ENCODE assay signal across 8 cellular contexts in genomic region chr16:29994613-29995329, GRCh38. TPM values are rescaled to one million over a fixed set of nuclear protein-coding genes. Genes with fewer than 3 reads are reported as not detected.
DNase-seq lines count a peak whose midpoint lies in the region; ATAC-seq and TF ChIP-seq lines count a peak whose summit lies in the region.

No MANE protein-coding gene starts in this region.

- WGBS in mammary epithelial cell (ENCODE audit: low coverage, missing lambda C conversion rate), result 4% methylated on average over 9 of the region's 24 CpGs

- in situ Hi-C loops in mammary epithelial cell (cut with MboI; ENCODE audit: low sequenced_read_pairs in 2 of 2), result no loop called here

- H3K27me3 ChIP-seq in Peyer's patch (no peaks in the 10 kb centered on the region), mammary epithelial cell (ENCODE audit: insufficient read depth, low read length) (no peaks in the 10 kb centered on the region)

- no peak for TF ChIP-seq POLR2A in Peyer's patch (IDR thresholded peaks at IDR 0.05)

- peak overlapping the region; percentile 12 for H3K9ac ChIP-seq in mammary epithelial cell (ENCODE audit: insufficient read depth, low read length)

- H3K4me1 ChIP-seq in Peyer's patch, result peaks cover 0 to 23% (median 2%) of the 10 kb centered on the region in 4 donors
- H3K4me1 ChIP-seq in mammary epithelial cell (ENCODE audit: insufficient read depth, low read length), result peaks cover 23% of the 10 kb centered on the region

- BruUV-seq in mammary epithelial cell (replicated peaks; lab: Mats Ljungman, UMichigan), result no TSS peak

- no peak for TF ChIP-seq CTCF in Peyer's patch (IDR thresholded peaks at IDR 0.05)
- no peak for TF ChIP-seq CTCF in mammary epithelial cell (conservative IDR thresholded peaks at IDR 0.05 in 1 of 2, IDR thresholded peaks at IDR 0.05 in 1 of 2; ENCODE audit: extremely low read depth in 1 of 2, insufficient read depth in 1 of 2, low read depth in 1 of 2, low read length in 2 of 2)

- CTCF ChIA-PET in mammary epithelial cell (lab: Charles Lee; ENCODE audit: low non-redundant PET), result no interaction called here

- peak overlapping the region; percentile 91 for H2AFZ ChIP-seq in mammary epithelial cell (ENCODE audit: low read depth, low read length)

- H3K36me3 ChIP-seq in Peyer's patch (peaks cover 0 to 52% (median 3%) of the 10 kb centered on the region in 3 donors), mammary epithelial cell (ENCODE audit: insufficient read depth, low read length) (peaks cover 8% of the 10 kb centered on the region)

- no peaks in the 10 kb centered on the region for H4K20me1 ChIP-seq in mammary epithelial cell (ENCODE audit: insufficient read depth, low read length)

- H3K79me2 ChIP-seq in mammary epithelial cell (ENCODE audit: insufficient read depth, low read length), result peaks cover 19% of the 10 kb centered on the region

- H3K27ac ChIP-seq in Peyer's patch (peak overlapping the region; percentile 93 to 98 (median 95)), mammary epithelial cell (ENCODE audit: insufficient read depth, low read depth, low read length) (peak overlapping the region; percentile 91)

- peak; percentile 19 for ATAC-seq in HG02623 (IDR thresholded peaks at IDR 0.05; ENCODE audit: unreplicated experiment)
- ATAC-seq in left colon, result peak; percentile 77

- peak overlapping the region; percentile 59 to 84 (median 82) for H3K4me3 ChIP-seq in Peyer's patch
- peak overlapping the region; percentile 72 to 96 (median 86) for H3K4me3 ChIP-seq in mammary epithelial cell (replicated peaks in 1 of 3; ENCODE audit: insufficient read depth in 1 of 3, low read depth in 2 of 3, low read length in 3 of 3)

- dilution Hi-C loops in mammary epithelial cell (cut with HindIII; ENCODE audit: low sequenced_read_pairs), result loop anchor here (5.0 kb wide), 1 partner anchor 58 kb away; a partner anchor contains a TSS

- H3K9me3 ChIP-seq in Peyer's patch (no peaks in the 10 kb centered on the region), mammary epithelial cell (replicated peaks; ENCODE audit: insufficient read depth, low read length) (no peaks in the 10 kb centered on the region)

- DNase-seq in DMS53 (lab: John Stamatoyannopoulos, UW) (peak; percentile 57), DMS53 treated with DMSO at 0.1 percent for 48 hours (lab: John Stamatoyannopoulos, UW; ENCODE audit: unreplicated experiment) (no peak), Peyer's patch (peak; percentile 73 to 91 (median 87)), mammary epithelial cell (peak; percentile 87), left colon (peak; percentile 78 to 87), DMS153 treated with DMSO at 0.1 percent for 48 hours (lab: John Stamatoyannopoulos, UW; ENCODE audit: unreplicated experiment) (no peak)
- DNase-seq in stimulated activated CD4-positive, alpha-beta T cell treated with anti-CD3 and anti-CD28 coated beads, TNF-alpha, amount 100 ng/mL, for 24 hours (ENCODE audit: low read depth in 3 of 3), result peak; percentile 50 to 80 (median 67)

- peak overlapping the region; percentile 86 for H3K4me2 ChIP-seq in mammary epithelial cell (ENCODE audit: insufficient read depth, low read depth, low read length)

- intact Hi-C loops in mammary epithelial cell (cut with micrococcal nuclease) (loop anchor here (1.0 to 10.0 kb wide), 8 partner anchors 20 to 290 kb away; partner anchors contain the start of genes ALDOA, ASPHD1, CDIPT and KCTD13), left colon (cut with DNase I, micrococcal nuclease) (no loop called here)

RNA-seq across cellular contexts. Expression of gene HIRIP3, which starts 0.6 kb away (rescaled TPM):
- total RNA-seq in Peyer's patch, result 10 to 100 TPM in 3 of 4 donors, 1 to 10 TPM in 1; 5.8 to 15.1 (median 13.1) TPM
- total RNA-seq in mammary epithelial cell, result 10 to 100 TPM in 1 of 2 donors, 1 to 10 TPM in 1; 4.2 to 17.2 TPM
- polyA plus RNA-seq in mammary epithelial cell, result 9.4 TPM
- polyA minus RNA-seq in mammary epithelial cell, result 11.6 TPM
- total RNA-seq in left colon, result 10 to 100 TPM in 1 of 2 donors, 1 to 10 TPM in 1; 7.6 to 11.9 TPM

RNA-seq across cellular contexts. Expression of gene INO80E, which starts 1.3 kb away (rescaled TPM):
- total RNA-seq in Peyer's patch, result 10 to 100 TPM; 46.6 to 85.8 (median 75.9) TPM
- 10 to 100 TPM; 27.7 to 62.2 TPM for total RNA-seq in mammary epithelial cell
- polyA plus RNA-seq in mammary epithelial cell, result 31.1 TPM
- 94.8 TPM for polyA minus RNA-seq in mammary epithelial cell
- total RNA-seq in left colon, result 10 to 100 TPM; 61.4 to 73.7 TPM

RNA-seq across cellular contexts. Expression of gene DOC2A, which starts 16.1 kb away (rescaled TPM):
- 1 to 10 TPM in 3 of 4 donors, not detected in 1; 2.5 to 4.9 (median 2.9) TPM for total RNA-seq in Peyer's patch
- total RNA-seq in mammary epithelial cell, result under 1 TPM in 1 of 2 donors, not detected in 1; 0.89 TPM
- 0.31 TPM for polyA plus RNA-seq in mammary epithelial cell
- polyA minus RNA-seq in mammary epithelial cell, result not detected
- 1 to 10 TPM; 7.5 to 9.2 TPM for total RNA-seq in left colon

RNA-seq across cellular contexts. Expression of gene TAOK2, which starts 21.1 kb away (rescaled TPM):
- 100 to 1,000 TPM in 1 of 4 donors, 10 to 100 TPM in 3; 78.1 to 123 (median 90.9) TPM for total RNA-seq in Peyer's patch
- total RNA-seq in mammary epithelial cell, result 10 to 100 TPM; 39.7 to 40.8 TPM
- polyA plus RNA-seq in mammary epithelial cell, result 16.2 TPM
- 16.7 TPM for polyA minus RNA-seq in mammary epithelial cell
- total RNA-seq in left colon, result 10 to 100 TPM; 44.5 TPM

RNA-seq across cellular contexts. Expression of gene C16orf92, which starts 28.2 kb away (rescaled TPM):
- total RNA-seq in Peyer's patch (not detected), mammary epithelial cell (not detected), left colon (not detected)
- polyA plus RNA-seq in mammary epithelial cell, result not detected
- not detected for polyA minus RNA-seq in mammary epithelial cell

Comparison
In these comparisons a context has a peak if more than half of its experiments do, and no peak if none do; other contexts are left out.
1. DNase-seq: peak in DMS53 (single experiment), Peyer's patch (3 of 3), mammary epithelial cell (single experiment), left colon (2 of 2) and stimulated activated CD4-positive, alpha-beta T cell treated with anti-CD3 and anti-CD28 coated beads, TNF-alpha, amount 100 ng/mL, for 24 hours (3 of 3); none in DMS53 treated with DMSO at 0.1 percent for 48 hours (single experiment) and DMS153 treated with DMSO at 0.1 percent for 48 hours (single experiment).